ENCODE assay signal across 10 cellular contexts in the genomic region with DNA sequence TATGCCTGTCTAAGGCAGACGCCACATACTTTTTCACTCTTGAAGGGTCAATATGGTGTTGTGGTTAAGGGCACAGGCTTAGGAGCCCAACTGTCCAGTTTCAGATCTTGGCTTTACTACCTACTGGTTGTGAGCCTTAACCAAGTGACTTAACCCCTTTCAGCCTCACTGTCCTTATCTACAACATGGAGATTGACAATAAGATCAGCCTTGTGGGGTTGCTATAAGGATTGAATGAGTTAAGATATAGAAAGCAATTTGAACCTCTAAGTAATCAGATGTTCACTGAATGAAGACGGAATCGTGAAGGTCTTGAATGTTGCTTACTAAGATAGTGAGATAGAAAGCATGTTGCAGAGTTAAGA.
DNase-seq lines count a peak whose midpoint lies in the region; ATAC-seq and TF ChIP-seq lines count a peak whose summit lies in the region.
"Had no signal": no experiment of that assay in that cellular context is flagged by ENCODE, and none has a peak within 500 bp of the region (broad histone marks: within the 10 kb centered on the region; RNA-seq: fewer than 3 reads in every experiment).

No MANE protein-coding gene starts in this region.

- H3K9me3 ChIP-seq in uterus = no peaks in the 10 kb centered on the region
- H3K9me3 ChIP-seq: left lung had no signal

- H3K27ac Mint-ChIP-seq in activated naive CD4-positive, alpha-beta T cell treated with anti-CD3 and anti-CD28 coated beads, Interleukin-2, amount 10 ng/mL, durations not matched to agents 7 days and 5 days = no peak overlapping the region
- H3K27ac Mint-ChIP-seq in activated T-helper 17 cell treated with anti-CD3 and anti-CD28 coated beads, Interleukin-2, amount 50 U/mL, for 72 hours = peak overlapping the region; percentile 29
- peak overlapping the region; percentile 6 for H3K27ac Mint-ChIP-seq in mesothelial cell of epicardium

- H3K36me3 Mint-ChIP-seq in activated naive CD4-positive, alpha-beta T cell treated with anti-CD3 and anti-CD28 coated beads, Interleukin-2, amount 10 ng/mL, durations not matched to agents 7 days and 5 days = no peaks in the 10 kb centered on the region
- no peaks in the 10 kb centered on the region for H3K36me3 Mint-ChIP-seq in activated T-helper 17 cell treated with anti-CD3 and anti-CD28 coated beads, Interleukin-2, amount 50 U/mL, for 72 hours (ENCODE audit: low read depth)
- no peaks in the 10 kb centered on the region for H3K36me3 Mint-ChIP-seq in mesothelial cell of epicardium

- no peak for TF ChIP-seq POLR2A in uterus (IDR thresholded peaks at IDR 0.05)

- H3K27me3 ChIP-seq in uterus = no peaks in the 10 kb centered on the region
- H3K27me3 ChIP-seq: left lung had no signal

- no peaks in the 10 kb centered on the region for H3K36me3 ChIP-seq in uterus
- H3K36me3 ChIP-seq: left lung had no signal

- peaks cover 7% of the 10 kb centered on the region for H3K27me3 Mint-ChIP-seq in activated naive CD4-positive, alpha-beta T cell treated with anti-CD3 and anti-CD28 coated beads, Interleukin-2, amount 10 ng/mL, durations not matched to agents 7 days and 5 days
- no peaks in the 10 kb centered on the region for H3K27me3 Mint-ChIP-seq in activated T-helper 17 cell treated with anti-CD3 and anti-CD28 coated beads, Interleukin-2, amount 50 U/mL, for 72 hours
- H3K27me3 Mint-ChIP-seq in mesothelial cell of epicardium (ENCODE audit: low read depth) = no peaks in the 10 kb centered on the region

- TF ChIP-seq CTCF in mesothelial cell of epicardium (IDR thresholded peaks at IDR 0.05; ENCODE audit: unreplicated experiment) (no peak), uterus (IDR thresholded peaks at IDR 0.05) (no peak)

- no peak for DNase-seq in activated naive CD4-positive, alpha-beta T cell treated with anti-CD3 and anti-CD28 coated beads, Interleukin-2, amount 10 ng/mL, durations not matched to agents 7 days and 5 days
- no peak for DNase-seq in activated naive CD4-positive, alpha-beta T cell treated with anti-CD3 and anti-CD28 coated beads, Interleukin-2, amount 50 U/mL, for 16 hours
- no peak for DNase-seq in mesothelial cell of epicardium (ENCODE audit: low spot score in 2 of 2, unreplicated experiment in 2 of 2)
- no peak for DNase-seq in uterus
- no peak for DNase-seq in mesenteric fat pad (ENCODE audit: low spot score)
- DNase-seq: left lung, NCI-H2171 treated with DMSO at 0.1 percent for 48 hours had no signal

- peak overlapping the region; percentile 97 to 98 for H3K27ac ChIP-seq in uterus

- CTCF ChIA-PET in activated naive CD4-positive, alpha-beta T cell treated with anti-CD3 and anti-CD28 coated beads, Interleukin-2, amount 10 ng/mL, durations not matched to agents 7 days and 5 days (lab: Charles Lee) = no interaction called here

- ATAC-seq in activated T-helper 17 cell treated with anti-CD3 and anti-CD28 coated beads, Interleukin-2, amount 50 U/mL, for 72 hours (replicated peaks) = no peak
- ATAC-seq in GM21737 (IDR thresholded peaks at IDR 0.05; ENCODE audit: unreplicated experiment) = no peak
- ATAC-seq in activated CD4-positive, CD25-positive, alpha-beta regulatory T cell treated with anti-CD3 and anti-CD28 coated beads, Interleukin-2, amount 50 U/mL, for 24 hours = no peak
- ATAC-seq: left lung had no signal

- peaks cover 19% of the 10 kb centered on the region for H3K4me1 Mint-ChIP-seq in activated naive CD4-positive, alpha-beta T cell treated with anti-CD3 and anti-CD28 coated beads, Interleukin-2, amount 10 ng/mL, durations not matched to agents 7 days and 5 days
- peaks cover 6% of the 10 kb centered on the region for H3K4me1 Mint-ChIP-seq in activated T-helper 17 cell treated with anti-CD3 and anti-CD28 coated beads, Interleukin-2, amount 50 U/mL, for 72 hours
- H3K4me1 Mint-ChIP-seq in mesothelial cell of epicardium = peaks cover 36% of the 10 kb centered on the region

- peak overlapping the region; percentile 30 for H3K4me3 Mint-ChIP-seq in activated naive CD4-positive, alpha-beta T cell treated with anti-CD3 and anti-CD28 coated beads, Interleukin-2, amount 10 ng/mL, durations not matched to agents 7 days and 5 days
- H3K4me3 Mint-ChIP-seq in activated T-helper 17 cell treated with anti-CD3 and anti-CD28 coated beads, Interleukin-2, amount 50 U/mL, for 72 hours = peak overlapping the region; percentile 80
- peak overlapping the region; percentile 52 for H3K4me3 Mint-ChIP-seq in mesothelial cell of epicardium

- no peaks in the 10 kb centered on the region for H3K9me3 Mint-ChIP-seq in activated naive CD4-positive, alpha-beta T cell treated with anti-CD3 and anti-CD28 coated beads, Interleukin-2, amount 10 ng/mL, durations not matched to agents 7 days and 5 days
- no peaks in the 10 kb centered on the region for H3K9me3 Mint-ChIP-seq in activated T-helper 17 cell treated with anti-CD3 and anti-CD28 coated beads, Interleukin-2, amount 50 U/mL, for 72 hours
- H3K9me3 Mint-ChIP-seq in mesothelial cell of epicardium = no peaks in the 10 kb centered on the region

- H3K4me1 ChIP-seq in uterus = no peaks in the 10 kb centered on the region

- no peak overlapping the region for H3K4me3 ChIP-seq in uterus

- intact Hi-C loops in uterus (cut with DNase I; ENCODE audit: low total_unique reads) = loop anchor here (10.0 kb wide), 1 partner anchor 120 kb away; a partner anchor contains a TSS

Comparison
In these comparisons a context has a peak if more than half of its experiments do, and no peak if none do; other contexts are left out.
1. H3K4me3 Mint-ChIP-seq: peak in every context shown above with its lines; median percentile 80 in activated T-helper 17 cell treated with anti-CD3 and anti-CD28 coated beads, Interleukin-2, amount 50 U/mL, for 72 hours; 52 in mesothelial cell of epicardium; 30 in activated naive CD4-positive, alpha-beta T cell treated with anti-CD3 and anti-CD28 coated beads, Interleukin-2, amount 10 ng/mL, durations not matched to agents 7 days and 5 days.